ENCODE assay signal across 20 cellular contexts in genomic region chr5:175347027-175347426, GRCh38.
DNase-seq lines count a peak whose midpoint lies in the region; ATAC-seq, FAIRE-seq and TF ChIP-seq lines count a peak whose summit lies in the region.
"Had no signal": no experiment of that assay in that cellular context is flagged by ENCODE, and none has a peak within 500 bp of the region (broad histone marks: within the 10 kb centered on the region; RNA-seq: fewer than 3 reads in every experiment).

No MANE protein-coding gene starts in this region.

- intact Hi-C loops in natural killer cell (cut with micrococcal nuclease): no loop called here

- no peak for FAIRE-seq in H54 (lab: Jason Lieb, UNC)
- FAIRE-seq: pancreas had no signal

- no peak overlapping the region for H2AFZ ChIP-seq in H9 (ENCODE audit: low read length)

- H3K4me3 ChIP-seq in AG09309 (ENCODE audit: control insufficient read depth, low read depth, low read length) (no peak overlapping the region), fibroblast of the aortic adventitia (ENCODE audit: low read depth, low read length) (no peak overlapping the region)
- H3K4me3 ChIP-seq: cardiac muscle cell, gastrocnemius medialis, pancreas had no signal

- H3K79me1 ChIP-seq in H9 (ENCODE audit: insufficient read depth, low read depth, low read length, poor library complexity, severe bottlenecking): no peaks in the 10 kb centered on the region

- no peaks in the 10 kb centered on the region for H3K23me2 ChIP-seq in H9 (ENCODE audit: insufficient read length, low read depth, low read length, poor library complexity, severe bottlenecking)

- no peak overlapping the region for H2BK120ac ChIP-seq in H9 (ENCODE audit: low read depth, low read length, poor library complexity, severe bottlenecking)

- H2BK5ac ChIP-seq in H9 (ENCODE audit: insufficient read length, low read length): no peak overlapping the region

- no peak overlapping the region for H4K5ac ChIP-seq in H9 (ENCODE audit: insufficient read length, low read depth, low read length)

- no peak overlapping the region for H2BK15ac ChIP-seq in H9 (ENCODE audit: low read depth, low read length)

- H3K4me2 ChIP-seq in H9 (ENCODE audit: insufficient read depth, insufficient read length, low read length): no peak overlapping the region

- peaks cover 7% of the 10 kb centered on the region for H3K27me3 Mint-ChIP-seq in H9 (ENCODE audit: low read depth)
- H3K27me3 Mint-ChIP-seq in natural killer cell (ENCODE audit: low read depth in 2 of 2): peaks cover 0 to 4% of the 10 kb centered on the region in 2 donors

- no peak for TF ChIP-seq POLR2A in H54 (IDR thresholded peaks at IDR 0.05; ENCODE audit: low read depth, low read length)

- no peak for TF ChIP-seq CTCF in AG09309 (IDR thresholded peaks at IDR 0.05; ENCODE audit: control insufficient read depth, insufficient read depth, low read depth, low read length, missing control alignments)
- no peak for TF ChIP-seq CTCF in RWPE1 (conservative IDR thresholded peaks at IDR 0.05; ENCODE audit: low read depth)
- TF ChIP-seq CTCF in fibroblast of the aortic adventitia (IDR thresholded peaks at IDR 0.05; ENCODE audit: insufficient read depth, low read length): no peak
- TF ChIP-seq CTCF in H9 (conservative IDR thresholded peaks at IDR 0.05): no peak
- no peak for TF ChIP-seq CTCF in natural killer cell (IDR thresholded peaks at IDR 0.05)

- H2BK12ac ChIP-seq in H9 (ENCODE audit: insufficient read length, low read depth, low read length): no peak overlapping the region

- H3K27ac Mint-ChIP-seq in H9 (peak overlapping the region in 1 of 3 experiments; percentile 62; a peak in 2 of 7 replicates), natural killer cell (no peak overlapping the region)
- H3K27ac Mint-ChIP-seq: activated naive CD8-positive, alpha-beta T cell had no signal

- no peak overlapping the region for H3K23ac ChIP-seq in H9 (ENCODE audit: insufficient read length, low read depth, low read length)

- H3K4ac ChIP-seq in H9 (ENCODE audit: low read depth, low read length): no peak overlapping the region

- H3K14ac ChIP-seq in H9 (ENCODE audit: insufficient read depth, low read length): no peak overlapping the region

- WGBS in H9 (ENCODE audit: extremely low coverage, insufficient read length, low lambda C conversion rate): no CpG with 5 or more reads among the region's 5 CpGs

- H3K9me3 Mint-ChIP-seq in H9: peaks cover 0 to 3% of the 10 kb centered on the region in 2 experiments; a peak in 2 of 5 replicates
- peaks cover 0 to 2% of the 10 kb centered on the region in 2 donors for H3K9me3 Mint-ChIP-seq in natural killer cell
- H3K9me3 Mint-ChIP-seq: activated T-cell treated with anti-CD3 and anti-CD28 coated beads, Interleukin-2, amount 50 U/mL, for 4 hours had no signal

- POLR2A ChIA-PET in RWPE1 (lab: Yijun Ruan, JAX; ENCODE audit: low non-redundant PET): no interaction called here

- no peaks in the 10 kb centered on the region; the same call in 1 of the 2 replicates for H3K4me1 ChIP-seq in H9 (ENCODE audit: insufficient read depth, low read length)
- H3K4me1 ChIP-seq: gastrocnemius medialis, pancreas had no signal

- DNase-seq in AG09309 (ENCODE audit: low read depth) (peak; percentile 29), H54 (ENCODE audit: insufficient read length, low spot score) (peak; percentile 28), RWPE1 (ENCODE audit: low spot score) (peak; percentile 82), fibroblast of the aortic adventitia (ENCODE audit: low read depth) (peak; percentile 8), H9 (no peak), T-helper 2 cell (no peak), HuH-7.5 (ENCODE audit: low spot score) (no peak), natural killer cell (no peak)
- DNase-seq: activated CD4-positive, alpha-beta T cell treated with anti-CD3 and anti-CD28 coated beads, Interleukin-2, amount 50 U/mL, for 4 hours; activated T-cell treated with anti-CD3 and anti-CD28 coated beads, Interleukin-2, amount 50 U/mL, for 4 hours; DMS 273 treated with DMSO at 0.1 percent for 48 hours; effector CD8-positive, alpha-beta T cell; gastrocnemius medialis; Karpas-422; left ventricle myocardium superior; NCI-H1694; NCI-H446 treated with DMSO at 0.1 percent for 48 hours; pancreas had no signal

- H3K27ac ChIP-seq in RWPE1 (no peak overlapping the region), H9 (ENCODE audit: insufficient read length, low read depth, low read length) (no peak overlapping the region)
- H3K27ac ChIP-seq: cardiac muscle cell, gastrocnemius medialis, pancreas had no signal

- H3K27me3 ChIP-seq in H9 (ENCODE audit: insufficient read depth, low read length): no peaks in the 10 kb centered on the region; the same call in 1 of the 2 replicates
- H3K27me3 ChIP-seq: cardiac muscle cell, gastrocnemius medialis, pancreas had no signal

- no peak overlapping the region for H4K91ac ChIP-seq in H9 (ENCODE audit: insufficient read length, low read depth, low read length)

- no peak overlapping the region for H3T11ph ChIP-seq in H9 (ENCODE audit: low read length)

- no peaks in the 10 kb centered on the region for H4K20me1 ChIP-seq in H9 (ENCODE audit: control insufficient read depth, insufficient read depth, insufficient read length)

- no peak overlapping the region for H3K18ac ChIP-seq in H9 (ENCODE audit: insufficient read length, low read depth, low read length)

- no peak overlapping the region for H2AK5ac ChIP-seq in H9 (ENCODE audit: insufficient read length, low read length)

- no peak overlapping the region for H4K8ac ChIP-seq in H9 (replicated peaks; ENCODE audit: insufficient read length, low read depth, low read length)

- H3K9me3 ChIP-seq in H9 (ENCODE audit: control insufficient read depth, low read depth, low read length): no peaks in the 10 kb centered on the region
- H3K9me3 ChIP-seq: gastrocnemius medialis, pancreas had no signal

- CTCF ChIA-PET in RWPE1 (lab: Yijun Ruan, JAX): no interaction called here

- H3K9ac ChIP-seq in H9 (ENCODE audit: extremely low read depth, insufficient read length, low read length): no peak overlapping the region

- no peaks in the 10 kb centered on the region; a peak in 1 of 7 replicates for H3K36me3 Mint-ChIP-seq in H9 (ENCODE audit: insufficient read depth in 1 of 3, low read depth in 3 of 3)
- H3K36me3 Mint-ChIP-seq in natural killer cell: no peaks in the 10 kb centered on the region
- H3K36me3 Mint-ChIP-seq: activated naive CD8-positive, alpha-beta T cell had no signal

- H3K4me3 Mint-ChIP-seq in H9 (no peak overlapping the region; a peak in 1 of 5 replicates), natural killer cell (no peak overlapping the region)
- H3K4me3 Mint-ChIP-seq: activated naive CD8-positive, alpha-beta T cell; activated T-cell treated with anti-CD3 and anti-CD28 coated beads, Interleukin-2, amount 50 U/mL, for 4 hours had no signal

- no peaks in the 10 kb centered on the region for H3K79me2 ChIP-seq in H9 (ENCODE audit: insufficient read depth, low read length)

- H3K4me1 Mint-ChIP-seq in H9 (peaks cover 16 to 21% of the 10 kb centered on the region in 2 experiments), natural killer cell (no peaks in the 10 kb centered on the region)

- H3K56ac ChIP-seq in H9 (ENCODE audit: insufficient read length, low read depth, low read length): no peak overlapping the region

- no peak for ATAC-seq in natural killer cell
- ATAC-seq: activated T-cell treated with anti-CD3 and anti-CD28 coated beads, Interleukin-2, amount 50 U/mL, for 4 hours; gastrocnemius medialis; left ventricle myocardium superior; pancreas had no signal

- no peak overlapping the region for H2BK20ac ChIP-seq in H9 (ENCODE audit: low read depth, low read length, poor library complexity, severe bottlenecking)

Comparison
In these comparisons a context has a peak if more than half of its experiments do, and no peak if none do; other contexts are left out.
1. DNase-seq: peak in AG09309 (single experiment), H54 (single experiment), RWPE1 (single experiment) and fibroblast of the aortic adventitia (single experiment); none in H9 (single experiment), T-helper 2 cell (0 of 5), HuH-7.5 (single experiment) and natural killer cell (single experiment).